ENCODE assay signal across 21 cellular contexts in genomic region chr17:12727881-12728280, GRCh38.
DNase-seq lines count a peak whose midpoint lies in the region; ATAC-seq, FAIRE-seq and TF ChIP-seq lines count a peak whose summit lies in the region.
"Had no signal": no experiment of that assay in that cellular context is flagged by ENCODE, and none has a peak within 500 bp of the region (broad histone marks: within the 10 kb centered on the region; RNA-seq: fewer than 3 reads in every experiment).

No MANE protein-coding gene starts in this region.

- H3K9me3 Mint-ChIP-seq in osteocyte (ENCODE audit: unreplicated experiment): no peaks in the 10 kb centered on the region
- H3K9me3 Mint-ChIP-seq: brain, neural crest cell had no signal

- H3K4me3 ChIP-seq in right atrium auricular region: no peak overlapping the region
- no peak overlapping the region for H3K4me3 ChIP-seq in esophagus muscularis mucosa

- no peak for FAIRE-seq in urothelium cell line (lab: Jason Lieb, UNC)
- FAIRE-seq: HepG2 had no signal

- 83% methylated on average over 7 of the region's 7 CpGs for WGBS in esophagus muscularis mucosa

- no peaks in the 10 kb centered on the region for H3K27me3 ChIP-seq in right atrium auricular region
- no peaks in the 10 kb centered on the region for H3K27me3 ChIP-seq in esophagus muscularis mucosa

- H3K27me3 Mint-ChIP-seq in osteocyte (ENCODE audit: unreplicated experiment): no peaks in the 10 kb centered on the region

- no peak for TF ChIP-seq EP300 in esophagus muscularis mucosa (IDR thresholded peaks at IDR 0.05)

- H3K4me1 ChIP-seq in right atrium auricular region (peaks cover 0 to 27% of the 10 kb centered on the region in 2 donors), esophagus muscularis mucosa (peaks cover 15 to 58% (median 47%) of the 10 kb centered on the region in 4 donors)

- H3K4me3 Mint-ChIP-seq in osteocyte (ENCODE audit: unreplicated experiment): no peak overlapping the region
- H3K4me3 Mint-ChIP-seq: activated CD8-positive, alpha-beta T cell treated with anti-CD3 and anti-CD28 coated beads, Interleukin-2, amount 10 ng/mL, durations not matched to agents 7 days and 5 days; brain; neural crest cell had no signal

- peak overlapping the region; percentile 42 for H3K27ac Mint-ChIP-seq in osteocyte (ENCODE audit: unreplicated experiment)
- H3K27ac Mint-ChIP-seq: activated CD8-positive, alpha-beta T cell treated with anti-CD3 and anti-CD28 coated beads, Interleukin-2, amount 10 ng/mL, durations not matched to agents 7 days and 5 days; activated naive CD4-positive, alpha-beta T cell treated with anti-CD3 and anti-CD28 coated beads, Interleukin-2, amount 50 U/mL, for 72 hours; brain had no signal

- no peaks in the 10 kb centered on the region for H3K9me3 ChIP-seq in right atrium auricular region
- no peaks in the 10 kb centered on the region for H3K9me3 ChIP-seq in esophagus muscularis mucosa

- intact Hi-C loops in cardiac septum (cut with DNase I): no loop called here
- intact Hi-C loops in esophagus muscularis mucosa (cut with DNase I): loop anchor here (5.0 kb wide), 1 partner anchor 36 kb away; no protein-coding TSS in a partner anchor
- intact Hi-C loops in left colon (cut with DNase I, micrococcal nuclease): no loop called here

- H3K36me3 ChIP-seq in right atrium auricular region: peaks cover 7% of the 10 kb centered on the region
- H3K36me3 ChIP-seq in esophagus muscularis mucosa: peaks cover 0 to 7% (median 3%) of the 10 kb centered on the region in 4 donors

- TF ChIP-seq POLR2A in esophagus muscularis mucosa (IDR thresholded peaks at IDR 0.05; ENCODE audit: low read depth): no peak

- H3K36me3 Mint-ChIP-seq in osteocyte (ENCODE audit: unreplicated experiment): peaks cover 3% of the 10 kb centered on the region
- H3K36me3 Mint-ChIP-seq: brain had no signal

- DNase-seq in right atrium auricular region (ENCODE audit: low spot score) (no peak), cardiac septum (ENCODE audit: low spot score) (no peak), esophagus muscularis mucosa (ENCODE audit: extremely low spot score) (peak; percentile 86), osteocyte (ENCODE audit: extremely low spot score, unreplicated experiment) (no peak), left colon (no peak), urothelium cell line (ENCODE audit: low spot score) (no peak)
- DNase-seq: ACHN; activated CD4-positive, CD25-positive, alpha-beta regulatory T cell; activated CD8-positive, alpha-beta T cell treated with anti-CD3 and anti-CD28 coated beads, Interleukin-2, amount 10 ng/mL, durations not matched to agents 7 days and 5 days; C1 segment of cervical spinal cord; NCI-H1417; NCI-H2107; NCI-H524 treated with DMSO at 0.1 percent for 48 hours had no signal

- peaks cover 38% of the 10 kb centered on the region for H3K4me1 Mint-ChIP-seq in osteocyte (ENCODE audit: unreplicated experiment)
- H3K4me1 Mint-ChIP-seq: neural crest cell had no signal

- TF ChIP-seq CTCF in right atrium auricular region (IDR thresholded peaks at IDR 0.05): no peak
- no peak for TF ChIP-seq CTCF in esophagus muscularis mucosa (IDR thresholded peaks at IDR 0.05)
- TF ChIP-seq CTCF in osteocyte (IDR thresholded peaks at IDR 0.05): no peak

- ATAC-seq in GM18517 (IDR thresholded peaks at IDR 0.05; ENCODE audit: unreplicated experiment): no peak
- ATAC-seq in left colon: no peak
- ATAC-seq in HG03521 (IDR thresholded peaks at IDR 0.05; ENCODE audit: unreplicated experiment): no peak
- ATAC-seq: activated CD8-positive, alpha-beta T cell treated with anti-CD3 and anti-CD28 coated beads, Interleukin-2, amount 10 ng/mL, durations not matched to agents 7 days and 5 days; activated naive CD4-positive, alpha-beta T cell treated with anti-CD3 and anti-CD28 coated beads, Interleukin-2, amount 50 U/mL, for 72 hours; HepG2; left lobe of liver had no signal

- peak overlapping the region; percentile 80 to 93 for H3K27ac ChIP-seq in right atrium auricular region
- peak overlapping the region; percentile 54 to 82 (median 66) for H3K27ac ChIP-seq in esophagus muscularis mucosa (replicated peaks in 1 of 4)
- H3K27ac ChIP-seq: epithelial cell of prostate had no signal
